ENCODE assay signal across 17 cellular contexts in the genomic region with DNA sequence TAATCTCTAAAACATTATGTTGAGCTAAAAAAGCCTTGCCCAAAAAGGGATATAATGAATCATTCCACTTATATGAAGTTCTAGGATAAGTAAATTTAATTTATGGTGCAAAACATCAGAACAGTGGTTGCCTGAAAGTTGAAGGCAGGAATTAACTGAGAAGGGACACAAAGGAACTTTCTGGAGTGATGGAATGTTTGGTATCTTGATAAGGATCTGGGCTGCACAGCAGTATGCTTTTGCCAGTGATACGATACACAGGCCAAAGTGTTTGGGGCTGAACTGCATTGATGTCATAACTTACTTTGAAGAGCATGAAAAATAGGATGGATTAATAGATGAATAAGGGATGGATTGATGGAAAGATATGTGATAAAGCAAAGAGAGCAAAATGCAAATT.
DNase-seq lines count a peak whose midpoint lies in the region; FAIRE-seq and TF ChIP-seq lines count a peak whose summit lies in the region.
"Had no signal": no experiment of that assay in that cellular context is flagged by ENCODE, and none has a peak within 500 bp of the region (broad histone marks: within the 10 kb centered on the region; RNA-seq: fewer than 3 reads in every experiment).

No MANE protein-coding gene starts in this region.

- no peaks in the 10 kb centered on the region for H3K9me1 ChIP-seq in endothelial cell of umbilical vein (replicated peaks; ENCODE audit: control insufficient read depth, extremely low read depth, insufficient read depth, low read length)

- no peak overlapping the region for H2AFZ ChIP-seq in endothelial cell of umbilical vein (ENCODE audit: low read depth, low read length)

- H4K20me1 ChIP-seq in DOHH2 (ENCODE audit: control insufficient read depth, insufficient read depth, low read depth, low read length) = no peaks in the 10 kb centered on the region
- H4K20me1 ChIP-seq in endothelial cell of umbilical vein (replicated peaks; ENCODE audit: control insufficient read depth, extremely low read depth, insufficient read depth, low read length) = no peaks in the 10 kb centered on the region

- TF ChIP-seq CTCF in DOHH2 (IDR thresholded peaks at IDR 0.05; ENCODE audit: low read depth, low read length, poor library complexity, severe bottlenecking) = no peak
- TF ChIP-seq CTCF in VCaP (conservative IDR thresholded peaks at IDR 0.05) = no peak
- TF ChIP-seq CTCF in endothelial cell of umbilical vein (IDR thresholded peaks at IDR 0.05; ENCODE audit: extremely low read depth in 1 of 2, insufficient read depth in 1 of 2, low read depth in 1 of 2, low read length in 2 of 2) = no peak

- no peaks in the 10 kb centered on the region for H3F3A ChIP-seq in DOHH2 (ENCODE audit: control insufficient read depth, insufficient read depth)

- H3K9me3 ChIP-seq in DOHH2 (ENCODE audit: control insufficient read depth, insufficient read depth, low read length) (no peaks in the 10 kb centered on the region), endothelial cell of umbilical vein (replicated peaks; ENCODE audit: control insufficient read depth, insufficient read depth, low read length) (no peaks in the 10 kb centered on the region)

- TF ChIP-seq POLR2A in endothelial cell of umbilical vein (IDR thresholded peaks at IDR 0.05; ENCODE audit: low read depth, low read length) = no peak

- dilution Hi-C loops in endothelial cell of umbilical vein (cut with MboI; ENCODE audit: extremely low pct_ligation_motif_present, low sequenced_read_pairs) = no loop called here

- BruUV-seq in endothelial cell of umbilical vein (replicated peaks; lab: Mats Ljungman, UMichigan) = no TSS peak

- DNase-seq in endothelial cell of umbilical vein (ENCODE audit: low read depth, low spot score) (no peak), non-pigmented ciliary epithelial cell (ENCODE audit: low read depth) (peak; percentile 5), NCI-H1105 (lab: John Stamatoyannopoulos, UW) (no peak), SIG-M5 (lab: John Stamatoyannopoulos, UW) (no peak), cortex of kidney (lab: John Stamatoyannopoulos, UW) (no peak), NCI-H226 (no peak)
- DNase-seq: CD4-positive, alpha-beta memory T cell; DND-41; KBM-7; MM.1S; NCI-H1105 treated with DMSO at 0.1 percent for 48 hours; NCI-H187; NCI-H82 had no signal

- H3K79me2 ChIP-seq in DOHH2 (ENCODE audit: control insufficient read depth, low read length) = no peaks in the 10 kb centered on the region
- H3K79me2 ChIP-seq in endothelial cell of umbilical vein (ENCODE audit: control insufficient read depth, insufficient read depth, low read length) = no peaks in the 10 kb centered on the region

- H3K4me1 ChIP-seq in DOHH2 (ENCODE audit: control insufficient read depth, low read length) (peaks cover 33% of the 10 kb centered on the region), endothelial cell of umbilical vein (ENCODE audit: control insufficient read depth, extremely low read depth, insufficient read depth, low read length) (peaks cover 5% of the 10 kb centered on the region)

- intact Hi-C loops in endothelial cell of umbilical vein (cut with micrococcal nuclease) = no loop called here

- POLR2A ChIA-PET in endothelial cell of umbilical vein (lab: Charles Lee) = no interaction called here

- peak overlapping the region; percentile 33; the same call in 1 of the 2 replicates for H3K4me3 ChIP-seq in DOHH2 (ENCODE audit: low read length)
- H3K4me3 ChIP-seq in endothelial cell of umbilical vein (replicated peaks in 1 of 3; ENCODE audit: insufficient read depth in 1 of 3, low read depth in 1 of 3, low read length in 3 of 3) = no peak overlapping the region

- CTCF ChIA-PET in endothelial cell of umbilical vein (lab: Charles Lee) = no interaction called here

- no peak overlapping the region for H3K27ac ChIP-seq in DOHH2 (ENCODE audit: low read depth, low read length)
- H3K27ac ChIP-seq in VCaP = peak overlapping the region; percentile 72
- H3K27ac ChIP-seq in endothelial cell of umbilical vein (ENCODE audit: insufficient read depth, low read depth, low read length) = no peak overlapping the region

- no peak overlapping the region for H3K9ac ChIP-seq in endothelial cell of umbilical vein (replicated peaks; ENCODE audit: extremely low read depth, insufficient read depth, low read length)

- FAIRE-seq in endothelial cell of umbilical vein (lab: Jason Lieb, UNC) = no peak
- FAIRE-seq: D721Med, H1 had no signal

- H3K4me2 ChIP-seq in DOHH2 (ENCODE audit: low read length) (0 out of 2 replicates have a peak overlapping the region, but pooled peaks have one; percentile 57), endothelial cell of umbilical vein (ENCODE audit: insufficient read depth, low read length) (peak overlapping the region; percentile 21)

- H3K36me3 ChIP-seq in DOHH2 (ENCODE audit: control insufficient read depth, low read length) = no peaks in the 10 kb centered on the region
- no peaks in the 10 kb centered on the region for H3K36me3 ChIP-seq in endothelial cell of umbilical vein (ENCODE audit: control insufficient read depth in 2 of 2, extremely low read depth in 1 of 2, insufficient read depth in 2 of 2, low read length in 2 of 2)

- no peaks in the 10 kb centered on the region for H3K9me2 ChIP-seq in DOHH2 (replicated peaks; ENCODE audit: control insufficient read depth, low read length)

- H3K27me3 ChIP-seq in DOHH2 (ENCODE audit: control insufficient read depth, low read length) (peaks cover 5% of the 10 kb centered on the region; the same call in 1 of the 2 replicates), endothelial cell of umbilical vein (ENCODE audit: control insufficient read depth in 2 of 2, insufficient read depth in 2 of 2, low read length in 2 of 2) (no peaks in the 10 kb centered on the region)

TF ChIP-seq in endothelial cell of umbilical vein, 7 proteins besides CTCF, POLR2A, EP300 and RAD21:
- no peak for TF ChIP-seq FOS (IDR thresholded peaks at IDR 0.05; ENCODE audit: borderline replicate concordance, insufficient read depth, low read length)
- no peak for TF ChIP-seq MYC (IDR thresholded peaks at IDR 0.05; ENCODE audit: low read depth, low read length)
- TF ChIP-seq, protein P1, sequence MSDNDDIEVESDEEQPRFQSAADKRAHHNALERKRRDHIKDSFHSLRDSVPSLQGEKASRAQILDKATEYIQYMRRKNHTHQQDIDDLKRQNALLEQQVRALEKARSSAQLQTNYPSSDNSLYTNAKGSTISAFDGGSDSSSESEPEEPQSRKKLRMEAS (IDR thresholded peaks at IDR 0.05; ENCODE audit: insufficient read depth, insufficient read length) = no peak
- TF ChIP-seq JUN (IDR thresholded peaks at IDR 0.05; ENCODE audit: borderline replicate concordance, insufficient read depth, insufficient read length, low read depth) = no peak
- no peak for TF ChIP-seq POLR2AphosphoS5 (IDR thresholded peaks at IDR 0.05; ENCODE audit: insufficient read depth, low read depth, low read length)
- peak; percentile 83 for TF ChIP-seq GATA2 (IDR thresholded peaks at IDR 0.05; ENCODE audit: insufficient read depth, insufficient read length, low read depth, low read length)
- TF ChIP-seq EZH2 (IDR thresholded peaks at IDR 0.05; ENCODE audit: borderline replicate concordance, low read depth, low read length, severe bottlenecking) = no peak
